15 cellular contexts compared by ENCODE assay signal in the genomic region with DNA sequence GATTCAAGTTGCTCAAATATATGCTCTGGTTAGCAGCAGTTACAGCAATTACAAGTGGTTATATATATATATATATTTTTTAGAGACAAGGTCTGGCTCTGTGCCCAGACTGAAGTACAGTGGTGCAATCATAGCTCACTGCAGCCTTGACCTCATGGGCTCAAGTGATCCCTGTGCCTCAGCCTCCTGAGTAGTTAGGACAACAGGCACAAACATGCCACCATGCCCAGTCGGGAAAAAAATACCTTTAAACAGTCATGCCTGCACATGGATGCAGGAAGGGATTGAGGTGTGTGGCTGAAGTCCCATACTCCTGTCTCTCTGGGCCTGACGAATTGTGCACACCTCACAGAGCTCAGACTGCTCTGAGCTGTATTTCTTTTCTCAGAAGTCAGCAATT. TPM values are rescaled to one million over a fixed set of nuclear protein-coding genes. Genes with fewer than 3 reads are reported as not detected.
DNase-seq lines count a peak whose midpoint lies in the region; ATAC-seq and TF ChIP-seq lines count a peak whose summit lies in the region.
"Had no signal": no experiment of that assay in that cellular context is flagged by ENCODE, and none has a peak within 500 bp of the region (broad histone marks: within the 10 kb centered on the region; RNA-seq: fewer than 3 reads in every experiment).

No MANE protein-coding gene starts in this region.

- H3K36me3 ChIP-seq in IMR-90 (ENCODE audit: control insufficient read depth, insufficient read depth, low read length), result no peaks in the 10 kb centered on the region
- no peaks in the 10 kb centered on the region for H3K36me3 ChIP-seq in RWPE2 (ENCODE audit: low read depth)

- no peak overlapping the region for H3K4me2 ChIP-seq in IMR-90 (ENCODE audit: low read depth, low read length)

- H3K4ac ChIP-seq in IMR-90 (ENCODE audit: low read depth, low read length), result no peak overlapping the region

- CTCF ChIA-PET in IMR-90 (lab: Yijun Ruan, JAX), result interaction anchor here (0.6 kb wide), 1 partner anchor 26 kb away, joined by 3 read pairs; no protein-coding TSS in a partner anchor

- in situ Hi-C loops in IMR-90 (cut with MboI; ENCODE audit: low sequenced_read_pairs), result loop anchor here (25.0 kb wide), 1 partner anchor 349 kb away; no protein-coding TSS in a partner anchor

- H3K9me3 ChIP-seq in IMR-90 (ENCODE audit: control insufficient read depth, insufficient read depth, low read length) (peaks cover 3% of the 10 kb centered on the region), RWPE2 (ENCODE audit: severe bottlenecking) (no peaks in the 10 kb centered on the region)
- H3K9me3 ChIP-seq: testis had no signal

- H2AK9ac ChIP-seq in IMR-90 (replicated peaks; ENCODE audit: low read depth, low read length, poor library complexity), result no peak overlapping the region

- no peak overlapping the region for H2BK15ac ChIP-seq in IMR-90 (ENCODE audit: low read depth, low read length)

- H3K27me3 ChIP-seq in IMR-90 (ENCODE audit: control insufficient read depth, insufficient read depth, low read length) (no peaks in the 10 kb centered on the region), RWPE2 (ENCODE audit: insufficient read depth, poor library complexity, severe bottlenecking) (no peaks in the 10 kb centered on the region)
- H3K27me3 ChIP-seq: testis had no signal

- POLR2A ChIA-PET in IMR-90 (lab: Charles Lee; ENCODE audit: unreplicated experiment), result interaction anchor here (0.6 kb wide), 1 partner anchor 147 kb away, joined by 4 read pairs; no protein-coding TSS in a partner anchor

- H3K4me3 ChIP-seq in IMR-90 (ENCODE audit: insufficient read depth, low read depth, low read length) (no peak overlapping the region), RWPE2 (ENCODE audit: severe bottlenecking) (no peak overlapping the region), foreskin fibroblast (ENCODE audit: low read depth in 1 of 2, low read length in 2 of 2) (no peak overlapping the region)
- H3K4me3 ChIP-seq: testis had no signal

- H2BK20ac ChIP-seq in IMR-90 (ENCODE audit: low read depth, low read length), result no peak overlapping the region

- TF ChIP-seq POLR2A in IMR-90 (IDR thresholded peaks at IDR 0.05; ENCODE audit: low read depth, low read length), result no peak

- no peak overlapping the region for H3K27ac ChIP-seq in IMR-90 (ENCODE audit: insufficient read depth, low read length)
- no peak overlapping the region for H3K27ac ChIP-seq in RWPE2 (ENCODE audit: poor library complexity, severe bottlenecking)
- no peak overlapping the region for H3K27ac ChIP-seq in substantia nigra (ENCODE audit: low read depth, low read length, poor library complexity, severe bottlenecking)
- H3K27ac ChIP-seq: testis had no signal

- TF ChIP-seq CTCF in IMR-90 (conservative IDR thresholded peaks at IDR 0.05; ENCODE audit: low read depth, low read length) (no peak), RWPE2 (IDR thresholded peaks at IDR 0.05; ENCODE audit: poor library complexity, severe bottlenecking) (no peak), foreskin fibroblast (IDR thresholded peaks at IDR 0.05; ENCODE audit: low read depth, low read length) (no peak)

- H4K20me1 ChIP-seq in IMR-90 (ENCODE audit: insufficient read depth, low read length), result no peaks in the 10 kb centered on the region

- no peak overlapping the region for H3K9ac ChIP-seq in IMR-90 (ENCODE audit: low read depth, low read length)

- no peak overlapping the region for H4K8ac ChIP-seq in IMR-90 (ENCODE audit: low read depth in 2 of 2, low read length in 2 of 2)

- no peak overlapping the region for H3K14ac ChIP-seq in IMR-90 (replicated peaks; ENCODE audit: low read depth, low read length)

- no peak overlapping the region for H3K23ac ChIP-seq in IMR-90 (ENCODE audit: low read depth, low read length)

- ATAC-seq in IMR-90 (ENCODE audit: low read depth), result peak; percentile 57
- peak; percentile 83 for ATAC-seq in RWPE2 (ENCODE audit: low read depth)
- ATAC-seq in GM18498 (IDR thresholded peaks at IDR 0.05; ENCODE audit: unreplicated experiment), result no peak
- no peak for ATAC-seq in HG03159 (IDR thresholded peaks at IDR 0.05; ENCODE audit: unreplicated experiment)
- ATAC-seq: Panc1 had no signal

- dilution Hi-C loops in IMR-90 (cut with HindIII; ENCODE audit: low sequenced_read_pairs, unreplicated experiment), result no loop called here

- no peak overlapping the region for H2AFZ ChIP-seq in IMR-90 (replicated peaks; ENCODE audit: low read length, poor library complexity)

- no TSS peak for BruUV-seq in IMR-90 (replicated peaks; lab: Mats Ljungman, UMichigan)

- intact Hi-C loops in IMR-90 (cut with micrococcal nuclease), result no loop called here

- H2BK5ac ChIP-seq in IMR-90 (ENCODE audit: low read depth, low read length, poor library complexity, severe bottlenecking), result no peak overlapping the region

- H4K5ac ChIP-seq in IMR-90 (ENCODE audit: low read depth, low read length), result no peak overlapping the region

- no peaks in the 10 kb centered on the region for H3K79me1 ChIP-seq in IMR-90 (ENCODE audit: low read depth in 1 of 2, low read length in 2 of 2)

- no peak overlapping the region for H2AK5ac ChIP-seq in IMR-90 (ENCODE audit: low read depth, low read length)

- H4K91ac ChIP-seq in IMR-90 (ENCODE audit: insufficient read depth, low read depth, low read length), result no peak overlapping the region

- no peak overlapping the region for H2BK120ac ChIP-seq in IMR-90 (ENCODE audit: low read depth, low read length)

- no peak overlapping the region for H3K18ac ChIP-seq in IMR-90 (ENCODE audit: low read depth, low read length)

- no peak for TF ChIP-seq RAD21 in IMR-90 (IDR thresholded peaks at IDR 0.05; ENCODE audit: low read length)

- H3K9me1 ChIP-seq in IMR-90 (ENCODE audit: insufficient read depth, low read length), result no peaks in the 10 kb centered on the region

- DNase-seq in DMS53 treated with DMSO at 0.1 percent for 48 hours (lab: John Stamatoyannopoulos, UW; ENCODE audit: unreplicated experiment) (peak; percentile 30), IMR-90 (peak; percentile 45), RWPE2 (ENCODE audit: low spot score) (no peak), foreskin fibroblast (peak; percentile 65 to 75), substantia nigra (lab: John Stamatoyannopoulos, UW) (no peak), SKM-1 treated with dmso at 0.1 percent for 144 hours (lab: John Stamatoyannopoulos, UW; ENCODE audit: unreplicated experiment) (no peak)
- DNase-seq: activated naive CD4-positive, alpha-beta T cell; NCI-H1930; occipital lobe; stimulated activated CD4-positive, alpha-beta T cell treated with anti-CD3 and anti-CD28 coated beads, Interleukin-12 subunit alpha, Interleukin-12 subunit beta, amount 100 ng/mL, for 4 hours; testis had no signal

- no peak overlapping the region for H3K56ac ChIP-seq in IMR-90 (ENCODE audit: extremely low read depth, insufficient read depth, low read length)

- H3K4me1 ChIP-seq in IMR-90 (ENCODE audit: control insufficient read depth, insufficient read depth, low read length), result no peaks in the 10 kb centered on the region
- peaks cover 3% of the 10 kb centered on the region for H3K4me1 ChIP-seq in RWPE2 (ENCODE audit: insufficient read depth, poor library complexity, severe bottlenecking)
- H3K4me1 ChIP-seq: testis had no signal

- no CpG with 5 or more reads among the region's 2 CpGs for WGBS in IMR-90 (ENCODE audit: extremely low coverage in 2 of 2, insufficient read length in 1 of 2), 2 experiments

TF ChIP-seq in IMR-90, 13 proteins besides CTCF, POLR2A, EP300 and RAD21:
- TF ChIP-seq, protein P1, sequence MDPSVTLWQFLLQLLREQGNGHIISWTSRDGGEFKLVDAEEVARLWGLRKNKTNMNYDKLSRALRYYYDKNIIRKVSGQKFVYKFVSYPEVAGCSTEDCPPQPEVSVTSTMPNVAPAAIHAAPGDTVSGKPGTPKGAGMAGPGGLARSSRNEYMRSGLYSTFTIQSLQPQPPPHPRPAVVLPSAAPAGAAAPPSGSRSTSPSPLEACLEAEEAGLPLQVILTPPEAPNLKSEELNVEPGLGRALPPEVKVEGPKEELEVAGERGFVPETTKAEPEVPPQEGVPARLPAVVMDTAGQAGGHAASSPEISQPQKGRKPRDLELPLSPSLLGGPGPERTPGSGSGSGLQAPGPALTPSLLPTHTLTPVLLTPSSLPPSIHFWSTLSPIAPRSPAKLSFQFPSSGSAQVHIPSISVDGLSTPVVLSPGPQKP (IDR thresholded peaks at IDR 0.05; ENCODE audit: borderline replicate concordance, low read depth, low read length), result no peak
- no peak for TF ChIP-seq RCOR1 (IDR thresholded peaks at IDR 0.05; ENCODE audit: insufficient replicate concordance, low read length)
- TF ChIP-seq CHD1 (IDR thresholded peaks at IDR 0.05; ENCODE audit: low read depth, low read length), result no peak
- no peak for TF ChIP-seq RFX5 (IDR thresholded peaks at IDR 0.05; ENCODE audit: low read depth, low read length)
- no peak for TF ChIP-seq BHLHE40 (IDR thresholded peaks at IDR 0.05; ENCODE audit: low read depth, low read length)
- no peak for TF ChIP-seq MXI1 (IDR thresholded peaks at IDR 0.05; ENCODE audit: borderline replicate concordance, low read depth, low read length)
- no peak for TF ChIP-seq SMC3 (IDR thresholded peaks at IDR 0.05; ENCODE audit: low read depth, low read length)
- TF ChIP-seq MAFK (IDR thresholded peaks at IDR 0.05; ENCODE audit: low read depth, low read length), result no peak
- no peak for TF ChIP-seq MAZ (IDR thresholded peaks at IDR 0.05; ENCODE audit: borderline replicate concordance, low read depth, low read length)
- no peak for TF ChIP-seq FOS (IDR thresholded peaks at IDR 0.05; ENCODE audit: low read depth, low read length)
- no peak for TF ChIP-seq NFE2L2 (IDR thresholded peaks at IDR 0.05; ENCODE audit: low read depth, low read length)
- no peak for TF ChIP-seq CEBPB (IDR thresholded peaks at IDR 0.05; ENCODE audit: low read depth, low read length)
- TF ChIP-seq, protein P2, sequence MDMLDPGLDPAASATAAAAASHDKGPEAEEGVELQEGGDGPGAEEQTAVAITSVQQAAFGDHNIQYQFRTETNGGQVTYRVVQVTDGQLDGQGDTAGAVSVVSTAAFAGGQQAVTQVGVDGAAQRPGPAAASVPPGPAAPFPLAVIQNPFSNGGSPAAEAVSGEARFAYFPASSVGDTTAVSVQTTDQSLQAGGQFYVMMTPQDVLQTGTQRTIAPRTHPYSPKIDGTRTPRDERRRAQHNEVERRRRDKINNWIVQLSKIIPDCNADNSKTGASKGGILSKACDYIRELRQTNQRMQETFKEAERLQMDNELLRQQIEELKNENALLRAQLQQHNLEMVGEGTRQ (IDR thresholded peaks at IDR 0.05; ENCODE audit: low read depth, low read length), result no peak
TF ChIP-seq in IMR-90: peak in this region for 0.

RNA-seq across cellular contexts. Expression of a gene that starts 19.6 kb away (rescaled TPM):
- total RNA-seq in IMR-90 (2012; rRNA removed), result 0.28 and 0.36 TPM in 2 replicates
- 0.16 and 0.22 TPM in 2 replicates for polyA plus RNA-seq in IMR-90 (2012; rRNA removed)
- polyA plus RNA-seq in IMR-90 (2012; cell fraction: cytosol; rRNA removed), result 0.04 and 0.15 TPM in 2 replicates
- polyA plus RNA-seq in IMR-90 (2012; cell fraction: nucleus; rRNA removed; ENCODE audit: low replicate concordance), result 0.02 and 0.26 TPM in 2 replicates
- polyA plus RNA-seq: CD14-positive monocyte had no signal

Comparison
In these comparisons a context has a peak if more than half of its experiments do, and no peak if none do; other contexts are left out.
1. DNase-seq: peak in DMS53 treated with DMSO at 0.1 percent for 48 hours (single experiment), IMR-90 (single experiment) and foreskin fibroblast (2 of 2); none in RWPE2 (single experiment), substantia nigra (0 of 49) and SKM-1 treated with dmso at 0.1 percent for 144 hours (single experiment).
2. ATAC-seq: peak in IMR-90 (single experiment) and RWPE2 (single experiment); none in GM18498 (single experiment) and HG03159 (single experiment).